Comparison of ENCODE assay signal across 14 cellular contexts in genomic region chr12:100553851-100554404, GRCh38. TPM values are rescaled to one million over a fixed set of nuclear protein-coding genes. Genes with fewer than 3 reads are reported as not detected.
DNase-seq lines count a peak whose midpoint lies in the region; ATAC-seq and TF ChIP-seq lines count a peak whose summit lies in the region.
"Had no signal": no experiment of that assay in that cellular context is flagged by ENCODE, and none has a peak within 500 bp of the region (broad histone marks: within the 10 kb centered on the region; RNA-seq: fewer than 3 reads in every experiment).

No MANE protein-coding gene starts in this region.

- H3K4me3 ChIP-seq in choroid plexus epithelial cell (ENCODE audit: low read depth, low read length) (no peak overlapping the region), mucosa of descending colon (no peak overlapping the region)
- H3K4me3 ChIP-seq: thyroid gland had no signal

- ATAC-seq in mucosa of descending colon, result peak; percentile 32
- no peak for ATAC-seq in GM21717 (IDR thresholded peaks at IDR 0.05; ENCODE audit: unreplicated experiment)
- no peak for ATAC-seq in GM18520 (IDR thresholded peaks at IDR 0.05; ENCODE audit: unreplicated experiment)
- no peak for ATAC-seq in HG03571 (IDR thresholded peaks at IDR 0.05; ENCODE audit: unreplicated experiment)

- H3K36me3 ChIP-seq in mucosa of descending colon (ENCODE audit: low read depth), result no peaks in the 10 kb centered on the region
- H3K36me3 ChIP-seq: neutrophil, thyroid gland had no signal

- no peak for TF ChIP-seq CTCF in choroid plexus epithelial cell (conservative IDR thresholded peaks at IDR 0.05; ENCODE audit: low read depth, low read length)
- no peak for TF ChIP-seq CTCF in mucosa of descending colon (IDR thresholded peaks at IDR 0.05)

- DNase-seq in CD1c-positive myeloid dendritic cell (ENCODE audit: extremely low spot score) (peak; percentile 47), NCI-H69 (lab: John Stamatoyannopoulos, UW) (peak; percentile 64), choroid plexus epithelial cell (ENCODE audit: low read depth) (peak; percentile 76), mucosa of descending colon (no peak), NCI-H146 (lab: John Stamatoyannopoulos, UW) (no peak)
- DNase-seq: activated CD4-positive, alpha-beta T cell treated with anti-CD3 and anti-CD28 coated beads for 48 hours; activated naive CD8-positive, alpha-beta T cell treated with anti-CD3 and anti-CD28 coated beads for 36 hours; central memory CD4-positive, alpha-beta T cell; effector memory CD4-positive, alpha-beta T cell; thyroid gland had no signal

- intact Hi-C loops in mucosa of descending colon (cut with DNase I, micrococcal nuclease), result loop anchor here (5.0 to 10.0 kb wide), 4 partner anchors 162 to 319 kb away; partner anchors contain the start of gene SLC17A8 (in 1 of the 2)

- no peaks in the 10 kb centered on the region for H3K9me3 ChIP-seq in mucosa of descending colon
- H3K9me3 ChIP-seq: neutrophil, thyroid gland had no signal

- no peaks in the 10 kb centered on the region for H3K4me1 ChIP-seq in mucosa of descending colon (ENCODE audit: low read depth)
- H3K4me1 ChIP-seq: thyroid gland had no signal

RNA-seq across cellular contexts. Expression of gene GAS2L3, which starts 19.6 kb away (rescaled TPM):
- 10 to 100 TPM; 14.0 to 24.0 (median 22.9) TPM for total RNA-seq in mucosa of descending colon

Comparison
In these comparisons a context has a peak if more than half of its experiments do, and no peak if none do; other contexts are left out.
1. DNase-seq: peak in CD1c-positive myeloid dendritic cell (single experiment), NCI-H69 (single experiment) and choroid plexus epithelial cell (single experiment); none in mucosa of descending colon (0 of 3) and NCI-H146 (single experiment).